In genomic region chr9:130664191-130665028, GRCh38 we compare ENCODE assay signal across 11 cellular contexts. TPM values are rescaled to one million over a fixed set of nuclear protein-coding genes. Genes with fewer than 3 reads are reported as not detected.
A peak's percentile ranks its signal among the peaks of the same experiment; 100 is the strongest.
DNase-seq lines count a peak whose midpoint lies in the region; ATAC-seq, FAIRE-seq and TF ChIP-seq lines count a peak whose summit lies in the region.
"Had no signal": no experiment of that assay in that cellular context is flagged by ENCODE, and none has a peak within 500 bp of the region (broad histone marks: within the 10 kb centered on the region; RNA-seq: fewer than 3 reads in every experiment).

TSS of gene PRDM12 (plus strand) at chr9:130664594. CDS start at chr9:130664654, 60 bp downstream.

- H2AFZ ChIP-seq in K562 (ENCODE audit: low read depth, low read length): no peak within 1 kb of the TSS

- H3K9me1 ChIP-seq in K562 (ENCODE audit: control insufficient read depth, insufficient read depth, low read length): no peaks in the 10 kb centered on the region

- in situ Hi-C loops in K562 (cut with MboI): no loop called here

- H4K20me1 ChIP-seq in K562 (replicated peaks; ENCODE audit: control insufficient read depth, insufficient read depth, low read length): peaks cover 6% of the 10 kb centered on the region; the same call in 1 of the 2 replicates

- POLR2A ChIA-PET in K562 (lab: Yijun Ruan, JAX): interaction anchor here (0.6 kb wide), 1 partner anchor 8 kb away, joined by 5 read pairs; no protein-coding TSS in a partner anchor

- no peaks in the 10 kb centered on the region for H3K36me3 ChIP-seq in K562 (ENCODE audit: control insufficient read depth, insufficient read depth, low read length)

- no peak for TF ChIP-seq POLR2A in K562 (conservative IDR thresholded peaks at IDR 0.05)

- DNase-seq in DMS 273 (lab: John Stamatoyannopoulos, UW; ENCODE audit: unreplicated experiment) (peak; percentile 78), DMS 273 treated with DMSO at 0.1 percent for 48 hours (lab: John Stamatoyannopoulos, UW) (no peak), HFFc6 (no peak), K562 (ENCODE audit: extremely low read depth in 1 of 4, low spot score in 3 of 4) (no peak), NCI-H2196 (lab: John Stamatoyannopoulos, UW; ENCODE audit: unreplicated experiment) (no peak), T1000 (lab: John Stamatoyannopoulos, UW) (no peak)
- DNase-seq in natural killer cell treated with Interleukin-12 subunit alpha and Interleukin-12 subunit beta and Interleukin-15 and Interleukin-18, amount 100 ng/mL, for 72 hours (ENCODE audit: low spot score): no peak
- DNase-seq: hippocampal formation, NCI-H446 had no signal

- no peak within 1 kb of the TSS for H3K27ac Mint-ChIP-seq in HFFc6
- no peak within 1 kb of the TSS for H3K27ac Mint-ChIP-seq in natural killer cell treated with Interleukin-12 subunit alpha and Interleukin-12 subunit beta and Interleukin-15 and Interleukin-18, amount 100 ng/mL, for 72 hours

- CTCF ChIA-PET in K562 (lab: Yijun Ruan, JAX; ENCODE audit: low intra/inter-chr PET ratio): no interaction called here

- H3K4me3 Mint-ChIP-seq in HFFc6: 0 out of 2 replicates have a peak within 1 kb of the TSS, but pooled peaks have one; percentile 30
- H3K4me3 Mint-ChIP-seq in natural killer cell treated with Interleukin-12 subunit alpha and Interleukin-12 subunit beta and Interleukin-15 and Interleukin-18, amount 100 ng/mL, for 72 hours: peak within 1 kb of the TSS; percentile 39

- H3K4me2 ChIP-seq in K562 (ENCODE audit: insufficient read depth, low read length): no peak within 1 kb of the TSS

- WGBS in K562 (ENCODE audit: insufficient coverage, low coverage, missing lambda C conversion rate): 27% methylated on average over 44 of the region's 80 CpGs

- H3K27me3 ChIP-seq in K562 (ENCODE audit: control insufficient read depth in 2 of 2, insufficient read depth in 2 of 2, low read length in 2 of 2): peaks cover 64 to 83% of the 10 kb centered on the region in 2 experiments

- H3K9ac ChIP-seq in K562 (ENCODE audit: insufficient read depth in 1 of 2, low read depth in 2 of 2, low read length in 2 of 2): no peak within 1 kb of the TSS

- TF ChIP-seq EP300 in K562 (IDR thresholded peaks at IDR 0.05; ENCODE audit: low read length): no peak

- H3K4me1 Mint-ChIP-seq in HFFc6 (ENCODE audit: low read depth): peaks cover 4% of the 10 kb centered on the region; the same call in 1 of the 2 replicates
- peaks cover 9 to 10% of the 10 kb centered on the region in 2 donors for H3K4me1 Mint-ChIP-seq in natural killer cell treated with Interleukin-12 subunit alpha and Interleukin-12 subunit beta and Interleukin-15 and Interleukin-18, amount 100 ng/mL, for 72 hours (ENCODE audit: low read depth in 2 of 2)

- H3K4me1 ChIP-seq in K562 (replicated peaks in 1 of 2; ENCODE audit: control insufficient read depth in 2 of 2, insufficient read depth in 2 of 2, low read length in 2 of 2): peaks cover 0 to 65% of the 10 kb centered on the region in 2 experiments; a peak in 2 of 5 replicates

- no peak within 1 kb of the TSS for H3K27ac ChIP-seq in K562 (ENCODE audit: extremely low read depth, low read depth, low read length)
- H3K27ac ChIP-seq: 22Rv1 had no signal

- ATAC-seq in K562 (no peak), HG02938 (IDR thresholded peaks at IDR 0.05; ENCODE audit: unreplicated experiment) (no peak)
- no peak for ATAC-seq in natural killer cell treated with Interleukin-12 subunit alpha and Interleukin-12 subunit beta and Interleukin-15 and Interleukin-18, amount 100 ng/mL, for 72 hours

- TF ChIP-seq CTCF in HFFc6 (IDR thresholded peaks at IDR 0.05) (no peak), K562 (IDR thresholded peaks at IDR 0.05 in 2 of 3, conservative IDR thresholded peaks at IDR 0.05 in 1 of 3; ENCODE audit: insufficient read depth in 2 of 3, low read depth in 1 of 3, low read length in 3 of 3) (no peak)

- H3K27me3 Mint-ChIP-seq in HFFc6 (ENCODE audit: insufficient read depth): peaks cover 51% of the 10 kb centered on the region
- peaks cover 30 to 32% of the 10 kb centered on the region in 2 donors for H3K27me3 Mint-ChIP-seq in natural killer cell treated with Interleukin-12 subunit alpha and Interleukin-12 subunit beta and Interleukin-15 and Interleukin-18, amount 100 ng/mL, for 72 hours

- FAIRE-seq in K562 (lab: Jason Lieb, UNC): no peak

- no peaks in the 10 kb centered on the region for H3K9me3 ChIP-seq in K562 (replicated peaks; ENCODE audit: control insufficient read depth, insufficient read depth, low read depth, low read length)

- no peaks in the 10 kb centered on the region for H3K79me2 ChIP-seq in K562 (ENCODE audit: control insufficient read depth, insufficient read depth, low read length)

- intact Hi-C loops in K562 (cut with micrococcal nuclease): no loop called here

- no peaks in the 10 kb centered on the region for H3K36me3 Mint-ChIP-seq in HFFc6 (ENCODE audit: low read depth)
- peaks cover 6% of the 10 kb centered on the region for H3K36me3 Mint-ChIP-seq in natural killer cell treated with Interleukin-12 subunit alpha and Interleukin-12 subunit beta and Interleukin-15 and Interleukin-18, amount 100 ng/mL, for 72 hours

- no peaks in the 10 kb centered on the region for H3K9me3 Mint-ChIP-seq in HFFc6
- H3K9me3 Mint-ChIP-seq in natural killer cell treated with Interleukin-12 subunit alpha and Interleukin-12 subunit beta and Interleukin-15 and Interleukin-18, amount 100 ng/mL, for 72 hours: no peaks in the 10 kb centered on the region

- H3K4me3 ChIP-seq in K562: no peak within 1 kb of the TSS

- BruUV-seq in K562 (replicated peaks; lab: Mats Ljungman, UMichigan): no TSS peak

- no peak for TF ChIP-seq RAD21 in K562 (CRISPR knock-in tag; conservative IDR thresholded peaks at IDR 0.05 in 1 of 2, IDR thresholded peaks at IDR 0.05 in 1 of 2)

TF ChIP-seq in K562, 482 proteins besides CTCF, POLR2A, EP300 and RAD21:
- TF ChIP-seq ZNF263 (CRISPR knock-in tag; IDR thresholded peaks at IDR 0.05; ENCODE audit: borderline replicate concordance): peak; percentile 82
- TF ChIP-seq TRIM28 (IDR thresholded peaks at IDR 0.05): no peak
- no peak for TF ChIP-seq OTX1 (CRISPR knock-in tag; IDR thresholded peaks at IDR 0.05)
- TF ChIP-seq, protein P1, sequence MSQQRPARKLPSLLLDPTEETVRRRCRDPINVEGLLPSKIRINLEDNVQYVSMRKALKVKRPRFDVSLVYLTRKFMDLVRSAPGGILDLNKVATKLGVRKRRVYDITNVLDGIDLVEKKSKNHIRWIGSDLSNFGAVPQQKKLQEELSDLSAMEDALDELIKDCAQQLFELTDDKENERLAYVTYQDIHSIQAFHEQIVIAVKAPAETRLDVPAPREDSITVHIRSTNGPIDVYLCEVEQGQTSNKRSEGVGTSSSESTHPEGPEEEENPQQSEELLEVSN (IDR thresholded peaks at IDR 0.05; ENCODE audit: borderline replicate concordance in 1 of 2, extremely low read depth in 1 of 2, insufficient read depth in 1 of 2, insufficient read length in 1 of 2, low read depth in 1 of 2, low read length in 1 of 2, poor library complexity in 1 of 2, severe bottlenecking in 1 of 2): peak in 1 of 2 experiments; percentile 56

RNA-seq across cellular contexts. Expression of gene PRDM12, which starts in this region (rescaled TPM):
- under 1 TPM in 3 of 6 experiments, not detected in 3; 0.10 to 0.17 (median 0.12) TPM for total RNA-seq in HFFc6 (2021; fragmentation: NEBNext Ultra II Directional; extraction: Animal tissue kit (Norgen Biotek cat#: 25700))
- 0.12 TPM in 1 of 2 replicates, not detected in the other for total RNA-seq in K562 (2011; cell fraction: chromatin; rRNA removed; ENCODE audit: low replicate concordance)
- 0.26 and 0.33 TPM in 2 replicates for total RNA-seq in K562 (2011; cell fraction: nucleolus; rRNA removed)
- 0.22 and 0.31 TPM in 2 replicates for total RNA-seq in K562 (2011; cell fraction: nucleoplasm; rRNA removed)
- total RNA-seq in K562 (2014; rRNA removed): 0.08 and 0.09 TPM in 2 replicates
- 0.10 TPM in 1 of 2 replicates, not detected in the other for total RNA-seq in K562 (2014; rRNA removed; fragmentation: Illumina TruSeq; extraction: Trizol)
- total RNA-seq in K562 (2015; rRNA removed; fragmentation: Illumina TruSeq; extraction: Trizol): 0.08 TPM in 1 of 2 replicates, not detected in the other
- 0.22 and 0.25 TPM in 2 replicates for total RNA-seq in K562 (2021)
- 0.04 and 0.07 TPM in 2 replicates for polyA plus RNA-seq in K562 (2011; rRNA removed)
- 0.03 and 0.16 TPM in 2 replicates for polyA plus RNA-seq in K562 (2011; cell fraction: cytosol; rRNA removed)
- polyA plus RNA-seq in K562 (2011; cell fraction: nucleus; rRNA removed): 0.17 and 0.28 TPM in 2 replicates
- polyA plus RNA-seq in K562 (2012): 0.13 and 0.21 TPM in 2 replicates
- 0.11 and 0.18 TPM in 2 replicates for polyA plus RNA-seq in K562 (2014; fragmentation: Illumina TruSeq; extraction: Trizol)
- under 1 TPM; 0.04 to 0.06 TPM for polyA plus RNA-seq in K562 (2014; fragmentation: Nextera tagmentation; extraction: Ambion mirVana)
- polyA plus RNA-seq in K562 (2014; rRNA removed): 0.05 TPM in 1 of 2 replicates, not detected in the other
- polyA minus RNA-seq in K562 (2011; rRNA and poly(A)+ RNA removed): 0.06 TPM in 1 of 2 replicates, not detected in the other
- polyA minus RNA-seq in K562 (2011; cell fraction: cytosol; rRNA and poly(A)+ RNA removed): not detected in 2 replicates
- polyA minus RNA-seq in K562 (2011; cell fraction: nucleus; rRNA and poly(A)+ RNA removed): 0.22 and 0.27 TPM in 2 replicates
- total RNA-seq in natural killer cell treated with Interleukin-12 subunit alpha and Interleukin-12 subunit beta and Interleukin-15 and Interleukin-18, amount 100 ng/mL, for 72 hours: under 1 TPM in 1 of 2 donors, not detected in 1; 0.39 TPM
